ENCODE assay signal across 17 cellular contexts in the genomic region with DNA sequence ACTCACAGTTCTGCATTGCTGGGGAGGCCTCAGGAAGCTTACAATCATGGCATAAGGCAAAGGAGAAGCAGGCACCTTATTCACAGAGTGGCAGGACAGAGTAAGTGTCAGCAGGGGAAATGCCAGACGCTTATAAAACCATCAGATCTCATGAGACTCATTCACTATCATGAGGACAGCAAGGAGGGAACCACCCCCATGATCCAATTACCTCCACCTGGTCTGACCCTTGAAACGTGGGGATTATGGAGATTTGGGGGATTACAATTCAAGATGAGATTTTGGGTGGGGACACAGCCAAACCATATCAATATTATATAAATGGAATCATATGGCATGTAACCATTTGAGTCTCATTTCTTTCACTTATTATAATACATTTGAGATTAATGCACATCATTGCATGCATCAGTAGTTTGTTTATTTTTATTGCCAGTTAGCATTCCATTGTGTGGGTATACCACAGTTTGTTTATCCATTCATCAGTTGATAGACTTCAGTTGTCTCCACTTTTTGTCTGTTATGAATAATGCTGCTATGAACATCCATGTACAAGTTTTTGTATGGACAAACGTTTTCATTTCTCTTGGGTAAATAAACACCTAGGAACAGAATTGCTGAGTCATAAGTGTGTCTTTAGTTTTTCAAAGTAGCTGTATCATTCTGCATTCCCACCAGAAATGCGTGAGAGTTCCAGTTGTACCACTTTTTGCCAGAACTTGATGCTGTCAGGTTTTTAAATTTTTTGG. TPM values are rescaled to one million over a fixed set of nuclear protein-coding genes. Genes with fewer than 3 reads are reported as not detected.
A peak's percentile ranks its signal among the peaks of the same experiment; 100 is the strongest.
DNase-seq lines count a peak whose midpoint lies in the region; ATAC-seq and TF ChIP-seq lines count a peak whose summit lies in the region.
"Had no signal": no experiment of that assay in that cellular context is flagged by ENCODE, and none has a peak within 500 bp of the region (broad histone marks: within the 10 kb centered on the region; RNA-seq: fewer than 3 reads in every experiment).

No MANE protein-coding gene starts in this region.

- H3K27me3 ChIP-seq in WERI-Rb-1 (ENCODE audit: insufficient read depth, low read depth, severe bottlenecking) (no peaks in the 10 kb centered on the region), HAP-1 (ENCODE audit: low read depth) (no peaks in the 10 kb centered on the region), GM23338 (ENCODE audit: insufficient read depth) (no peaks in the 10 kb centered on the region)
- H3K27me3 ChIP-seq: uterus had no signal

- H3K4me3 ChIP-seq in WERI-Rb-1 (ENCODE audit: low read depth, low read length) (no peak overlapping the region), HAP-1 (no peak overlapping the region), GM23338 (no peak overlapping the region)
- H3K4me3 ChIP-seq: mucosa of descending colon, smooth muscle cell, uterus had no signal

- H4K20me1 ChIP-seq in GM23338 (replicated peaks; ENCODE audit: insufficient read depth), result no peaks in the 10 kb centered on the region

- no peak overlapping the region for H2AFZ ChIP-seq in GM23338

- TF ChIP-seq CTCF in HFFc6 (IDR thresholded peaks at IDR 0.05) (no peak), WERI-Rb-1 (IDR thresholded peaks at IDR 0.05; ENCODE audit: low read depth, low read length) (no peak), GM23338 (conservative IDR thresholded peaks at IDR 0.05; ENCODE audit: low read depth in 2 of 2) (no peak)

- H3K9me3 Mint-ChIP-seq in HFFc6 (no peaks in the 10 kb centered on the region), GM23338 (no peaks in the 10 kb centered on the region)

- H3K27ac Mint-ChIP-seq in HFFc6, result peak overlapping the region; percentile 63
- H3K27ac Mint-ChIP-seq in GM23338, result no peak overlapping the region

- H3K27ac ChIP-seq in WERI-Rb-1 (no peak overlapping the region), GM23338 (ENCODE audit: low read depth) (no peak overlapping the region)
- H3K27ac ChIP-seq: HL-60, uterus had no signal

- H3K4me3 Mint-ChIP-seq in HFFc6 (no peak overlapping the region; the same call in 1 of the 2 replicates), GM23338 (no peak overlapping the region)

- H3K36me3 Mint-ChIP-seq in HFFc6 (ENCODE audit: low read depth) (no peaks in the 10 kb centered on the region), GM23338 (ENCODE audit: low read depth) (no peaks in the 10 kb centered on the region)

- H3K27me3 Mint-ChIP-seq in HFFc6 (ENCODE audit: insufficient read depth) (peaks cover 11% of the 10 kb centered on the region), GM23338 (ENCODE audit: insufficient read depth, low read depth, poor library complexity) (peaks cover 6% of the 10 kb centered on the region)

- peak; percentile 23 for DNase-seq in A172 (ENCODE audit: low spot score)
- DNase-seq in HFFc6, result peak; percentile 54
- DNase-seq in WERI-Rb-1, result peak; percentile 53
- DNase-seq in fibroblast of gingiva (ENCODE audit: low read depth), result peak; percentile 89
- DNase-seq in effector CD4-positive, alpha-beta T cell, result no peak
- no peak for DNase-seq in HAP-1 (ENCODE audit: low spot score in 2 of 2)
- DNase-seq in GM23338 (ENCODE audit: low spot score), result no peak
- DNase-seq in hypothalamus (lab: John Stamatoyannopoulos, UW), result no peak
- DNase-seq: activated CD4-positive, alpha-beta T cell treated with anti-CD3 and anti-CD28 coated beads, Interleukin-2, amount 50 U/mL, for 4 hours; aorta; mucosa of descending colon; NCI-H748 treated with DMSO at 0.1 percent for 48 hours; stimulated activated naive CD4-positive, alpha-beta T cell treated with Interleukin-2 at 50 U/mL for 16 hours; uterus had no signal

- H3K4me1 Mint-ChIP-seq in HFFc6 (ENCODE audit: low read depth) (peaks cover 23% of the 10 kb centered on the region), GM23338 (peaks cover 16% of the 10 kb centered on the region)

- H3K36me3 ChIP-seq in WERI-Rb-1 (no peaks in the 10 kb centered on the region), HAP-1 (replicated peaks) (no peaks in the 10 kb centered on the region), GM23338 (ENCODE audit: insufficient read depth) (no peaks in the 10 kb centered on the region)
- H3K36me3 ChIP-seq: uterus had no signal

- H3K9me2 ChIP-seq in GM23338 (ENCODE audit: insufficient read depth), result no peaks in the 10 kb centered on the region

- no peak overlapping the region for H3K4me2 ChIP-seq in GM23338
- H3K4me2 ChIP-seq: smooth muscle cell had no signal

- H3K9me3 ChIP-seq in WERI-Rb-1 (ENCODE audit: severe bottlenecking) (no peaks in the 10 kb centered on the region), HAP-1 (no peaks in the 10 kb centered on the region)
- H3K9me3 ChIP-seq: mucosa of descending colon, uterus had no signal

- ATAC-seq in GM23338, result no peak
- ATAC-seq: mucosa of descending colon, Right ventricle myocardium inferior had no signal

- in situ Hi-C loops in HAP-1 (cut with MboI; ENCODE audit: low sequenced_read_pairs), result no loop called here

- H3K79me2 ChIP-seq in GM23338 (replicated peaks; ENCODE audit: insufficient read depth), result no peaks in the 10 kb centered on the region

- H3K4me1 ChIP-seq in HAP-1, result peaks cover 4% of the 10 kb centered on the region
- no peaks in the 10 kb centered on the region for H3K4me1 ChIP-seq in GM23338 (ENCODE audit: insufficient read depth)
- H3K4me1 ChIP-seq: uterus had no signal

- no peaks in the 10 kb centered on the region for H3F3A ChIP-seq in GM23338 (replicated peaks; ENCODE audit: low read depth)

TF ChIP-seq in GM23338, 12 proteins besides CTCF, POLR2A, EP300 and RAD21 (continues in another document):
- TF ChIP-seq NANOG (IDR thresholded peaks at IDR 0.05; ENCODE audit: borderline replicate concordance), result no peak
- TF ChIP-seq, protein P1, sequence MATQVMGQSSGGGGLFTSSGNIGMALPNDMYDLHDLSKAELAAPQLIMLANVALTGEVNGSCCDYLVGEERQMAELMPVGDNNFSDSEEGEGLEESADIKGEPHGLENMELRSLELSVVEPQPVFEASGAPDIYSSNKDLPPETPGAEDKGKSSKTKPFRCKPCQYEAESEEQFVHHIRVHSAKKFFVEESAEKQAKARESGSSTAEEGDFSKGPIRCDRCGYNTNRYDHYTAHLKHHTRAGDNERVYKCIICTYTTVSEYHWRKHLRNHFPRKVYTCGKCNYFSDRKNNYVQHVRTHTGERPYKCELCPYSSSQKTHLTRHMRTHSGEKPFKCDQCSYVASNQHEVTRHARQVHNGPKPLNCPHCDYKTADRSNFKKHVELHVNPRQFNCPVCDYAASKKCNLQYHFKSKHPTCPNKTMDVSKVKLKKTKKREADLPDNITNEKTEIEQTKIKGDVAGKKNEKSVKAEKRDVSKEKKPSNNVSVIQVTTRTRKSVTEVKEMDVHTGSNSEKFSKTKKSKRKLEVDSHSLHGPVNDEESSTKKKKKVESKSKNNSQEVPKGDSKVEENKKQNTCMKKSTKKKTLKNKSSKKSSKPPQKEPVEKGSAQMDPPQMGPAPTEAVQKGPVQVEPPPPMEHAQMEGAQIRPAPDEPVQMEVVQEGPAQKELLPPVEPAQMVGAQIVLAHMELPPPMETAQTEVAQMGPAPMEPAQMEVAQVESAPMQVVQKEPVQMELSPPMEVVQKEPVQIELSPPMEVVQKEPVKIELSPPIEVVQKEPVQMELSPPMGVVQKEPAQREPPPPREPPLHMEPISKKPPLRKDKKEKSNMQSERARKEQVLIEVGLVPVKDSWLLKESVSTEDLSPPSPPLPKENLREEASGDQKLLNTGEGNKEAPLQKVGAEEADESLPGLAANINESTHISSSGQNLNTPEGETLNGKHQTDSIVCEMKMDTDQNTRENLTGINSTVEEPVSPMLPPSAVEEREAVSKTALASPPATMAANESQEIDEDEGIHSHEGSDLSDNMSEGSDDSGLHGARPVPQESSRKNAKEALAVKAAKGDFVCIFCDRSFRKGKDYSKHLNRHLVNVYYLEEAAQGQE (IDR thresholded peaks at IDR 0.05; ENCODE audit: unreplicated experiment), result no peak
- TF ChIP-seq EZH2 (IDR thresholded peaks at IDR 0.05; ENCODE audit: low read depth, unreplicated experiment), result no peak

RNA-seq across cellular contexts. Expression of a gene that starts 5.8 kb away (rescaled TPM):
- 24.7 and 28.2 TPM in 2 replicates for total RNA-seq in A172 (2014; rRNA removed; shearing (Covaris generic))
- 10 to 100 TPM in 5 of 6 experiments, 1 to 10 TPM in 1; 9.5 to 13.6 (median 12.4) TPM for total RNA-seq in HFFc6 (2021; fragmentation: NEBNext Ultra II Directional; extraction: Animal tissue kit (Norgen Biotek cat#: 25700))
- total RNA-seq in GM23338 (2014; rRNA removed; shearing (Covaris generic)), result 44.3 and 46.3 TPM in 2 replicates
- polyA plus RNA-seq in GM23338 (2016; fragmentation: Nextera tagmentation; extraction: Ambion mirVana), result 27.4 and 29.3 TPM in 2 replicates

RNA-seq across cellular contexts. Expression of a gene that starts 34.6 kb away (rescaled TPM):
- 16.3 and 17.7 TPM in 2 replicates for total RNA-seq in A172 (2014; rRNA removed; shearing (Covaris generic))
- 10 to 100 TPM; 10.8 to 13.7 (median 12.0) TPM for total RNA-seq in HFFc6 (2021; fragmentation: NEBNext Ultra II Directional; extraction: Animal tissue kit (Norgen Biotek cat#: 25700))
- total RNA-seq in GM23338 (2014; rRNA removed; shearing (Covaris generic)), result 0.94 and 2.7 TPM in 2 replicates
- 0.82 and 1.2 TPM in 2 replicates for polyA plus RNA-seq in GM23338 (2016; fragmentation: Nextera tagmentation; extraction: Ambion mirVana)

Comparison
In these comparisons a context has a peak if more than half of its experiments do, and no peak if none do; other contexts are left out.
1. DNase-seq: peak in A172 (single experiment), HFFc6 (single experiment), WERI-Rb-1 (single experiment) and fibroblast of gingiva (single experiment); none in effector CD4-positive, alpha-beta T cell (single experiment), HAP-1 (0 of 2), GM23338 (single experiment) and hypothalamus (0 of 51).